ENCODE assay signal across 1 cellular context in genomic region chr7:101115215-101115614, GRCh38.
TF ChIP-seq lines count a peak whose summit lies in the region.

No MANE protein-coding gene starts in this region.

TF ChIP-seq in IMR-90, 13 proteins besides CTCF, POLR2A, EP300 and RAD21:
- TF ChIP-seq RCOR1 (IDR thresholded peaks at IDR 0.05; ENCODE audit: insufficient replicate concordance, low read length) (no peak), SMC3 (IDR thresholded peaks at IDR 0.05; ENCODE audit: low read depth, low read length) (no peak), USF2 (IDR thresholded peaks at IDR 0.05; ENCODE audit: low read depth, low read length) (no peak)
TF ChIP-seq in IMR-90: peak in this region for 0.
